ENCODE assay signal across 11 cellular contexts in the genomic region with DNA sequence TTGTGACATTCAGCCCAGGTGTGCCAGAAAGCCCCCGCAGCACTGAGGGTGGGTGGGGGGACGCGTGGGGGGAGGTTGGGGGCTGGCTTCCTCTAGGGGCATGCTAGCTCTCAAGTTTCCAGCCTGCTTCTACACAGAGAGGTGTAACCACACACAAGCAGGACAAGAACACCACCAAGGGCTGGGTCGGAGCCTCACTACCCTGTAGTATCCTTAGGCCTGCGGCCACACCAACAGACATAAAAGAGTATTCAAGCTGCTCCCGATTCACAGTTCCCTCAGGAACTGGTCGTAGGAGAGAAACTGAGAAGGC. TPM values are rescaled to one million over a fixed set of nuclear protein-coding genes. Genes with fewer than 3 reads are reported as not detected.
DNase-seq lines count a peak whose midpoint lies in the region; ATAC-seq and TF ChIP-seq lines count a peak whose summit lies in the region.
"Had no signal": no experiment of that assay in that cellular context is flagged by ENCODE, and none has a peak within 500 bp of the region (broad histone marks: within the 10 kb centered on the region; RNA-seq: fewer than 3 reads in every experiment).

No MANE protein-coding gene starts in this region.

- H3K9ac ChIP-seq in iPS-18a (ENCODE audit: low read length), result peak overlapping the region; percentile 45

- H3K9me3 ChIP-seq in iPS-18a (ENCODE audit: control insufficient read depth, low read depth, low read length) (no peaks in the 10 kb centered on the region), testis (no peaks in the 10 kb centered on the region)

- no peaks in the 10 kb centered on the region for H3K9me3 Mint-ChIP-seq in activated T-cell treated with anti-CD3 and anti-CD28 coated beads, Interleukin-2, amount 50 U/mL, for 72 hours
- no peaks in the 10 kb centered on the region for H3K9me3 Mint-ChIP-seq in activated naive CD8-positive, alpha-beta T cell treated with anti-CD3 and anti-CD28 coated beads for 36 hours
- H3K9me3 Mint-ChIP-seq: dendritic cell treated with granulocyte-macrophage colony-stimulating factor and Interleukin-4, amounts not matched to agents 40 ng/mL and 50 ng/mL, for 4 days had no signal

- H3K27me3 ChIP-seq in iPS-18a (ENCODE audit: control insufficient read depth, insufficient read depth, low read length) (peaks cover 14% of the 10 kb centered on the region), testis (no peaks in the 10 kb centered on the region)

- H3K27ac ChIP-seq in iPS-18a (ENCODE audit: low read length) (peak overlapping the region; percentile 1), testis (peak overlapping the region in 1 of 2 donors; percentile 97)

- H3K27ac Mint-ChIP-seq in activated T-cell treated with anti-CD3 and anti-CD28 coated beads, Interleukin-2, amount 50 U/mL, for 72 hours, result no peak overlapping the region
- H3K27ac Mint-ChIP-seq in activated naive CD8-positive, alpha-beta T cell treated with anti-CD3 and anti-CD28 coated beads for 36 hours, result no peak overlapping the region
- H3K27ac Mint-ChIP-seq: dendritic cell treated with granulocyte-macrophage colony-stimulating factor and Interleukin-4, amounts not matched to agents 40 ng/mL and 50 ng/mL, for 4 days had no signal

- peak overlapping the region; percentile 52 to 61 for H3K4me3 Mint-ChIP-seq in activated T-cell treated with anti-CD3 and anti-CD28 coated beads, Interleukin-2, amount 50 U/mL, for 72 hours
- H3K4me3 Mint-ChIP-seq in activated naive CD8-positive, alpha-beta T cell treated with anti-CD3 and anti-CD28 coated beads for 36 hours, result peak overlapping the region; percentile 12

- H3K4me1 Mint-ChIP-seq in activated T-cell treated with anti-CD3 and anti-CD28 coated beads, Interleukin-2, amount 50 U/mL, for 72 hours (ENCODE audit: low read depth), result peaks cover 20% of the 10 kb centered on the region
- peaks cover 15% of the 10 kb centered on the region for H3K4me1 Mint-ChIP-seq in activated naive CD8-positive, alpha-beta T cell treated with anti-CD3 and anti-CD28 coated beads for 36 hours

- intact Hi-C loops in testis (cut with DNase I; ENCODE audit: low total_unique reads), result no loop called here

- H3K4me1 ChIP-seq in iPS-18a (ENCODE audit: control insufficient read depth, low read depth, low read length), result peaks cover 27% of the 10 kb centered on the region
- peaks cover 23% of the 10 kb centered on the region for H3K4me1 ChIP-seq in testis

- no peak for DNase-seq in activated T-cell treated with anti-CD3 and anti-CD28 coated beads, Interleukin-2, amount 50 U/mL, for 72 hours
- DNase-seq in activated T-cell treated with anti-CD3 and anti-CD28 coated beads, Interleukin-2, amount 50 U/mL, for 48 hours, result no peak
- no peak for DNase-seq in activated naive CD8-positive, alpha-beta T cell treated with anti-CD3 and anti-CD28 coated beads for 36 hours
- DNase-seq in testis, result peak; percentile 36
- no peak for DNase-seq in T1000 (lab: John Stamatoyannopoulos, UW)
- no peak for DNase-seq in hippocampal formation (lab: John Stamatoyannopoulos, UW)
- DNase-seq in cortex of kidney (lab: John Stamatoyannopoulos, UW), result no peak
- DNase-seq: kidney, NCI-H2227 treated with DMSO at 0.1 percent for 48 hours had no signal

- peaks cover 24% of the 10 kb centered on the region for H3K27me3 Mint-ChIP-seq in activated T-cell treated with anti-CD3 and anti-CD28 coated beads, Interleukin-2, amount 50 U/mL, for 72 hours (ENCODE audit: low read depth)
- H3K27me3 Mint-ChIP-seq in activated naive CD8-positive, alpha-beta T cell treated with anti-CD3 and anti-CD28 coated beads for 36 hours, result peaks cover 31% of the 10 kb centered on the region

- no peak for TF ChIP-seq POLR2A in testis (IDR thresholded peaks at IDR 0.05)

- ATAC-seq in activated T-cell treated with anti-CD3 and anti-CD28 coated beads, Interleukin-2, amount 50 U/mL, for 72 hours (replicated peaks in 1 of 2), result no peak

- H3K36me3 Mint-ChIP-seq in activated T-cell treated with anti-CD3 and anti-CD28 coated beads, Interleukin-2, amount 50 U/mL, for 72 hours (ENCODE audit: insufficient read depth in 2 of 2), result peaks cover under 1 to 7% of the 10 kb centered on the region in 2 donors
- peaks cover 17% of the 10 kb centered on the region for H3K36me3 Mint-ChIP-seq in activated naive CD8-positive, alpha-beta T cell treated with anti-CD3 and anti-CD28 coated beads for 36 hours

- H3K4me3 ChIP-seq in iPS-18a (ENCODE audit: low read length) (peak overlapping the region; percentile 89), testis (no peak overlapping the region)

- 29 to 42% methylated on average over 6 to 7 of the region's 7 CpGs for WGBS in testis, 2 donors

- H3K36me3 ChIP-seq in iPS-18a (ENCODE audit: control insufficient read depth, low read depth, low read length) (peaks cover 7% of the 10 kb centered on the region), testis (ENCODE audit: low read depth, missing control alignments) (no peaks in the 10 kb centered on the region)

- TF ChIP-seq CTCF in testis (IDR thresholded peaks at IDR 0.05), result no peak

RNA-seq across cellular contexts. Expression of gene USP46, which starts 1.8 kb away (rescaled TPM):
- total RNA-seq in activated T-cell treated with anti-CD3 and anti-CD28 coated beads, Interleukin-2, amount 50 U/mL, for 72 hours, result 1 to 10 TPM; 4.9 to 8.5 TPM
- 1 to 10 TPM; 6.1 TPM for total RNA-seq in activated naive CD8-positive, alpha-beta T cell treated with anti-CD3 and anti-CD28 coated beads for 36 hours
- total RNA-seq in testis, result 10 to 100 TPM; 22.9 to 26.4 TPM
- polyA plus RNA-seq in testis (ENCODE audit: insufficient read depth, low read depth, low replicate concordance), result 33.9 TPM
